26 cellular contexts compared by ENCODE assay signal in the genomic region with DNA sequence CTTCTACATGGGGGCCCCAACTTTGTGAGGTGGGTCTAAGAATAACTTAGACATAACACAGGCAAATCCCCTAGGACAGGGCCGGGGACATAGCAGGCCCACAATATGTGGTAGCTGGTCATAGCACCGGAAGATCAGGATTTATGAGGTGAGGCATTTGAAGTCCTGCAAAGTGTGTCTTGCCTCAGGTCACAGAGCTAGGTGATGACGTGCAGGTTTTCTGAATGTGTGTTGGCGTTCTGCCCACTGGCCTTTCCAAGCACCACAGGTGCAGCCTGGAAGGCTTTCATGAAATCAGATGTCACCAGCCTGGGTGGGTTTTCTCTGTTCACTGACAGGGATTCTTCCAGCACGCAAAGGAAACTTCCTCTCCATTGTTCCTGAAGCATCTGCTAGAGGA.
DNase-seq lines count a peak whose midpoint lies in the region; ATAC-seq, FAIRE-seq and TF ChIP-seq lines count a peak whose summit lies in the region.
"Had no signal": no experiment of that assay in that cellular context is flagged by ENCODE, and none has a peak within 500 bp of the region (broad histone marks: within the 10 kb centered on the region; RNA-seq: fewer than 3 reads in every experiment).

No MANE protein-coding gene starts in this region.

- TF ChIP-seq RAD21 in HepG2 (CRISPR knock-in tag; IDR thresholded peaks at IDR 0.05) = no peak

- H3K27me3 ChIP-seq in HepG2 (ENCODE audit: control insufficient read depth in 1 of 2, insufficient read depth in 2 of 2, low read length in 2 of 2) = no peaks in the 10 kb centered on the region
- no peaks in the 10 kb centered on the region for H3K27me3 ChIP-seq in right lobe of liver
- no peaks in the 10 kb centered on the region for H3K27me3 ChIP-seq in body of pancreas
- no peaks in the 10 kb centered on the region for H3K27me3 ChIP-seq in testis
- H3K27me3 ChIP-seq: BLaER1, cardiac muscle cell, sigmoid colon, SJCRH30 had no signal

- no peak for DNase-seq in HepG2 (ENCODE audit: low spot score)
- no peak for DNase-seq in right lobe of liver
- DNase-seq in NCI-H69 (lab: John Stamatoyannopoulos, UW) = peak; percentile 87
- DNase-seq in body of pancreas = peak; percentile 7 to 61 (median 20)
- no peak for DNase-seq in kidney glomerular epithelial cell (lab: John Stamatoyannopoulos, UW)
- DNase-seq in activated CD8-positive, alpha-beta T cell treated with anti-CD3 and anti-CD28 coated beads, Interleukin-2, amount 10 ng/mL, durations not matched to agents 7 days and 5 days = no peak
- DNase-seq in stimulated activated CD4-positive, alpha-beta T cell treated with anti-CD3 and anti-CD28 coated beads, Interleukin-4, amount 100 ng/mL, for 1 hour = no peak
- no peak for DNase-seq in testis
- DNase-seq: activated CD4-positive, CD25-positive, alpha-beta regulatory T cell treated with anti-CD3 and anti-CD28 coated beads, Interleukin-2, amount 50 U/mL, for 72 hours; activated CD8-positive, alpha-beta memory T cell treated with anti-CD3 and anti-CD28 coated beads for 24 hours; activated naive CD4-positive, alpha-beta T cell treated with Interleukin-2 at 50 U/mL for 16 hours; activated T-cell treated with anti-CD3 and anti-CD28 coated beads, Interleukin-2, amount 50 U/mL, for 4 hours; amniotic stem cell; Calu3; heart right ventricle; NCI-H1694 treated with DMSO at 0.1 percent for 48 hours; NCI-H524 treated with DMSO at 0.1 percent for 48 hours; sigmoid colon; SJCRH30; stimulated activated CD4-positive, alpha-beta T cell treated with anti-CD3 and anti-CD28 coated beads, Interleukin-15, amount 100 ng/mL, for 24 hours; T-cell had no signal

- H3K27ac ChIP-seq in HepG2 (ENCODE audit: extremely low read length, insufficient read depth, low read length) (no peak overlapping the region), right lobe of liver (no peak overlapping the region), body of pancreas (no peak overlapping the region), testis (no peak overlapping the region)
- H3K27ac ChIP-seq: BLaER1, cardiac muscle cell, heart right ventricle, HL-60, sigmoid colon, SJCRH30 had no signal

- H3K4me1 ChIP-seq in HepG2 (ENCODE audit: insufficient read depth, low read length) = no peaks in the 10 kb centered on the region
- no peaks in the 10 kb centered on the region for H3K4me1 ChIP-seq in right lobe of liver
- H3K4me1 ChIP-seq in body of pancreas = no peaks in the 10 kb centered on the region
- no peaks in the 10 kb centered on the region for H3K4me1 ChIP-seq in testis
- H3K4me1 ChIP-seq: BLaER1, heart right ventricle, sigmoid colon, SJCRH30 had no signal

- no peaks in the 10 kb centered on the region for H3K36me3 Mint-ChIP-seq in activated CD8-positive, alpha-beta T cell treated with anti-CD3 and anti-CD28 coated beads, Interleukin-2, amount 10 ng/mL, durations not matched to agents 7 days and 5 days (ENCODE audit: low read depth)
- H3K36me3 Mint-ChIP-seq: T-cell had no signal

- H4K20me1 ChIP-seq in HepG2 (ENCODE audit: insufficient read depth, low read length) = no peaks in the 10 kb centered on the region
- H4K20me1 ChIP-seq: BLaER1 had no signal

- in situ Hi-C loops in HepG2 (cut with HindIII; ENCODE audit: extremely low pct_ligation_motif_present, low pct_unique_long_range_greater_than_20kb) = no loop called here

- peaks cover 12% of the 10 kb centered on the region for H3K9me3 ChIP-seq in HepG2 (ENCODE audit: low read length)
- H3K9me3 ChIP-seq in right lobe of liver = no peaks in the 10 kb centered on the region
- no peaks in the 10 kb centered on the region for H3K9me3 ChIP-seq in body of pancreas
- H3K9me3 ChIP-seq in testis = no peaks in the 10 kb centered on the region
- H3K9me3 ChIP-seq: sigmoid colon, SJCRH30 had no signal

- no peak for TF ChIP-seq CTCF in HepG2 (CRISPR knock-in tag; IDR thresholded peaks at IDR 0.05)
- no peak for TF ChIP-seq CTCF in right lobe of liver (IDR thresholded peaks at IDR 0.05)
- no peak for TF ChIP-seq CTCF in body of pancreas (IDR thresholded peaks at IDR 0.05)
- no peak for TF ChIP-seq CTCF in testis (IDR thresholded peaks at IDR 0.05)

- no peaks in the 10 kb centered on the region for H3K27me3 Mint-ChIP-seq in activated CD8-positive, alpha-beta T cell treated with anti-CD3 and anti-CD28 coated beads, Interleukin-2, amount 10 ng/mL, durations not matched to agents 7 days and 5 days (ENCODE audit: low read depth)
- H3K27me3 Mint-ChIP-seq: T-cell had no signal

- no peak overlapping the region for H2AFZ ChIP-seq in HepG2 (ENCODE audit: low read length)

- 25% methylated on average over 4 of the region's 5 CpGs for WGBS in HepG2 (ENCODE audit: low lambda C conversion rate)
- WGBS in right lobe of liver (ENCODE audit: insufficient coverage, low coverage, low lambda C conversion rate, missing lambda C conversion rate) = no CpG with 5 or more reads among the region's 5 CpGs
- WGBS in body of pancreas, 2 donors = 68 to 80% methylated on average over 4 to 5 of the region's 5 CpGs
- 86 to 90% methylated on average over 3 to 5 of the region's 5 CpGs for WGBS in testis, 2 donors

- H3K27ac Mint-ChIP-seq in activated CD8-positive, alpha-beta T cell treated with anti-CD3 and anti-CD28 coated beads, Interleukin-2, amount 10 ng/mL, durations not matched to agents 7 days and 5 days = no peak overlapping the region
- H3K27ac Mint-ChIP-seq: T-cell had no signal

- no peak for FAIRE-seq in HepG2 (lab: Jason Lieb, UNC)
- FAIRE-seq: H1, TTC549 had no signal

- POLR2A ChIA-PET in HepG2 (lab: Yijun Ruan, JAX) = no interaction called here
- POLR2A ChIA-PET in activated CD8-positive, alpha-beta T cell treated with anti-CD3 and anti-CD28 coated beads, Interleukin-2, amount 10 ng/mL, durations not matched to agents 7 days and 5 days (lab: Charles Lee) = no interaction called here

- no peak overlapping the region for H3K4me3 Mint-ChIP-seq in activated CD8-positive, alpha-beta T cell treated with anti-CD3 and anti-CD28 coated beads, Interleukin-2, amount 10 ng/mL, durations not matched to agents 7 days and 5 days
- H3K4me3 Mint-ChIP-seq: activated T-cell treated with anti-CD3 and anti-CD28 coated beads, Interleukin-2, amount 50 U/mL, for 4 hours; T-cell had no signal

- H3K79me2 ChIP-seq in HepG2 (ENCODE audit: insufficient read depth, low read length) = no peaks in the 10 kb centered on the region

- intact Hi-C loops in HepG2 (cut with micrococcal nuclease; ENCODE audit: unreplicated experiment) (no loop called here), right lobe of liver (cut with DNase I) (no loop called here), body of pancreas (cut with DNase I) (no loop called here), testis (cut with DNase I; ENCODE audit: low total_unique reads) (no loop called here)

- ATAC-seq in HepG2 (no peak), right lobe of liver (no peak), body of pancreas (no peak)
- no peak for ATAC-seq in activated CD8-positive, alpha-beta T cell treated with anti-CD3 and anti-CD28 coated beads, Interleukin-2, amount 10 ng/mL, durations not matched to agents 7 days and 5 days
- ATAC-seq: activated T-cell treated with anti-CD3 and anti-CD28 coated beads, Interleukin-2, amount 50 U/mL, for 4 hours; heart right ventricle; T-cell had no signal

- CTCF ChIA-PET in HepG2 (lab: Yijun Ruan, JAX; ENCODE audit: low intra/inter-chr PET ratio, low total read pairs) = no interaction called here
- CTCF ChIA-PET in activated CD8-positive, alpha-beta T cell treated with anti-CD3 and anti-CD28 coated beads, Interleukin-2, amount 10 ng/mL, durations not matched to agents 7 days and 5 days (lab: Charles Lee) = interaction anchor here (0.8 kb wide), 1 partner anchor 14 kb away, joined by 3 read pairs; no protein-coding TSS in a partner anchor

- no peak for TF ChIP-seq POLR2A in HepG2 (IDR thresholded peaks at IDR 0.05; ENCODE audit: insufficient read depth in 1 of 2, low read depth in 2 of 2, low read length in 2 of 2)
- no peak for TF ChIP-seq POLR2A in right lobe of liver (IDR thresholded peaks at IDR 0.05)
- no peak for TF ChIP-seq POLR2A in body of pancreas (IDR thresholded peaks at IDR 0.05)
- no peak for TF ChIP-seq POLR2A in testis (IDR thresholded peaks at IDR 0.05)

- H3K4me3 ChIP-seq in HepG2 (replicated peaks in 1 of 3; ENCODE audit: insufficient read depth in 1 of 3, low read depth in 2 of 3, low read length in 3 of 3) (no peak overlapping the region), right lobe of liver (no peak overlapping the region), body of pancreas (no peak overlapping the region), testis (no peak overlapping the region)
- H3K4me3 ChIP-seq: BLaER1, cardiac muscle cell, heart right ventricle, sigmoid colon, SJCRH30 had no signal

- no TSS peak for BruUV-seq in HepG2 (replicated peaks; lab: Mats Ljungman, UMichigan)

- H3K4me2 ChIP-seq in HepG2 (ENCODE audit: low read depth, low read length) = no peak overlapping the region
- H3K4me2 ChIP-seq: BLaER1 had no signal

- no peak for TF ChIP-seq EP300 in HepG2 (IDR thresholded peaks at IDR 0.05; ENCODE audit: low read depth in 2 of 2, low read length in 2 of 2)
- TF ChIP-seq EP300 in HepG2 (CRISPR knock-in tag; IDR thresholded peaks at IDR 0.05; ENCODE audit: borderline replicate concordance) = no peak

- H3K9me3 Mint-ChIP-seq in activated CD8-positive, alpha-beta T cell treated with anti-CD3 and anti-CD28 coated beads, Interleukin-2, amount 10 ng/mL, durations not matched to agents 7 days and 5 days (ENCODE audit: insufficient read depth) = no peaks in the 10 kb centered on the region
- H3K9me3 Mint-ChIP-seq: activated T-cell treated with anti-CD3 and anti-CD28 coated beads, Interleukin-2, amount 50 U/mL, for 4 hours had no signal

- no peaks in the 10 kb centered on the region for H3K36me3 ChIP-seq in HepG2 (replicated peaks in 1 of 2; ENCODE audit: control insufficient read depth in 1 of 2, insufficient read depth in 2 of 2, low read length in 2 of 2)
- H3K36me3 ChIP-seq in right lobe of liver = no peaks in the 10 kb centered on the region
- H3K36me3 ChIP-seq in body of pancreas (replicated peaks in 1 of 2; ENCODE audit: insufficient read depth in 1 of 2, low read depth in 2 of 2) = no peaks in the 10 kb centered on the region
- no peaks in the 10 kb centered on the region for H3K36me3 ChIP-seq in testis (ENCODE audit: low read depth, missing control alignments)
- H3K36me3 ChIP-seq: BLaER1, cardiac muscle cell, heart right ventricle, sigmoid colon, SJCRH30 had no signal

- H3K4me1 Mint-ChIP-seq in activated CD8-positive, alpha-beta T cell treated with anti-CD3 and anti-CD28 coated beads, Interleukin-2, amount 10 ng/mL, durations not matched to agents 7 days and 5 days (ENCODE audit: low read depth) = no peaks in the 10 kb centered on the region
- H3K4me1 Mint-ChIP-seq: T-cell had no signal

- no peak overlapping the region for H3K9ac ChIP-seq in HepG2 (ENCODE audit: insufficient read depth, low read depth, low read length)
- H3K9ac ChIP-seq: BLaER1 had no signal

TF ChIP-seq in HepG2, 621 proteins besides CTCF, POLR2A, EP300 and RAD21:
- TF ChIP-seq CREB1 (IDR thresholded peaks at IDR 0.05) (peak; percentile 51; the same call in 1 of the 2 replicates), CREB1 (CRISPR knock-in tag; IDR thresholded peaks at IDR 0.05) (no peak), ZNF709 (CRISPR knock-in tag; IDR thresholded peaks at IDR 0.05) (no peak)

Comparison
In these comparisons a context has a peak if more than half of its experiments do, and no peak if none do; other contexts are left out.
1. DNase-seq: peak in NCI-H69 (single experiment) and body of pancreas (4 of 4); none in HepG2 (single experiment), right lobe of liver (0 of 3), kidney glomerular epithelial cell (single experiment), activated CD8-positive, alpha-beta T cell treated with anti-CD3 and anti-CD28 coated beads, Interleukin-2, amount 10 ng/mL, durations not matched to agents 7 days and 5 days (single experiment), stimulated activated CD4-positive, alpha-beta T cell treated with anti-CD3 and anti-CD28 coated beads, Interleukin-4, amount 100 ng/mL, for 1 hour (single experiment) and testis (single experiment).